ENCODE assay signal across 8 cellular contexts in genomic region chr3:111338059-111338698, GRCh38.
DNase-seq lines count a peak whose midpoint lies in the region; ATAC-seq and TF ChIP-seq lines count a peak whose summit lies in the region.

No MANE protein-coding gene starts in this region.

- peaks cover 2% of the 10 kb centered on the region for H3K27me3 Mint-ChIP-seq in activated CD4-positive, alpha-beta T cell treated with anti-CD3 and anti-CD28 coated beads, Interleukin-2, amount 10 ng/mL, durations not matched to agents 24 days and 14 days

- peaks cover 18% of the 10 kb centered on the region for H3K9me3 Mint-ChIP-seq in activated CD4-positive, alpha-beta T cell treated with anti-CD3 and anti-CD28 coated beads, Interleukin-2, amount 10 ng/mL, durations not matched to agents 24 days and 14 days

- H3K4me3 Mint-ChIP-seq in activated CD4-positive, alpha-beta T cell treated with anti-CD3 and anti-CD28 coated beads, Interleukin-2, amount 10 ng/mL, durations not matched to agents 24 days and 14 days, result no peak overlapping the region

- H3K4me1 ChIP-seq in BLaER1 (peaks cover 41% of the 10 kb centered on the region), esophagus muscularis mucosa (no peaks in the 10 kb centered on the region)

- peaks cover 5% of the 10 kb centered on the region for H3K36me3 Mint-ChIP-seq in activated CD4-positive, alpha-beta T cell treated with anti-CD3 and anti-CD28 coated beads, Interleukin-2, amount 10 ng/mL, durations not matched to agents 24 days and 14 days (ENCODE audit: low read depth)

- intact Hi-C loops in activated CD4-positive, alpha-beta T cell treated with anti-CD3 and anti-CD28 coated beads, Interleukin-2, amount 10 ng/mL, durations not matched to agents 24 days and 14 days (cut with micrococcal nuclease), result loop anchor here (1.0 to 2.0 kb wide), 2 partner anchors 201 to 267 kb away; partner anchors contain the start of gene NECTIN3
- intact Hi-C loops in esophagus muscularis mucosa (cut with DNase I), result no loop called here

- H3K4me2 ChIP-seq in BLaER1, result 0 out of 2 replicates have a peak overlapping the region, but pooled peaks have one; percentile 19

- peaks cover 24% of the 10 kb centered on the region for H3K4me1 Mint-ChIP-seq in activated CD4-positive, alpha-beta T cell treated with anti-CD3 and anti-CD28 coated beads, Interleukin-2, amount 10 ng/mL, durations not matched to agents 24 days and 14 days

- TF ChIP-seq CTCF in esophagus muscularis mucosa (IDR thresholded peaks at IDR 0.05), result peak in 2 of 3 experiments; percentile 11 to 39

- DNase-seq in NCI-H1694 treated with DMSO at 0.1 percent for 48 hours (lab: John Stamatoyannopoulos, UW) (peak; percentile 74), esophagus muscularis mucosa (ENCODE audit: extremely low spot score) (no peak), occipital lobe (lab: John Stamatoyannopoulos, UW) (peak; percentile 4)
- DNase-seq in activated CD4-positive, alpha-beta T cell treated with anti-CD3 and anti-CD28 coated beads, Interleukin-2, amount 10 ng/mL, durations not matched to agents 24 days and 14 days, result peak; percentile 84

- no peak for TF ChIP-seq POLR2A in esophagus muscularis mucosa (IDR thresholded peaks at IDR 0.05; ENCODE audit: low read depth)

- H3K27me3 ChIP-seq in BLaER1 (no peaks in the 10 kb centered on the region), esophagus muscularis mucosa (no peaks in the 10 kb centered on the region)

- no peak for TF ChIP-seq EP300 in esophagus muscularis mucosa (IDR thresholded peaks at IDR 0.05)

- H3K27ac ChIP-seq in BLaER1, result no peak overlapping the region
- no peak overlapping the region for H3K27ac ChIP-seq in esophagus muscularis mucosa (replicated peaks in 1 of 4)

- peaks cover 32% of the 10 kb centered on the region for H3K9me3 ChIP-seq in BLaER1
- H3K9me3 ChIP-seq in esophagus muscularis mucosa, result no peaks in the 10 kb centered on the region

- H3K36me3 ChIP-seq in BLaER1 (no peaks in the 10 kb centered on the region), esophagus muscularis mucosa (no peaks in the 10 kb centered on the region)

- H4K20me1 ChIP-seq in BLaER1, result no peaks in the 10 kb centered on the region

- 76% methylated on average over 4 of the region's 4 CpGs for WGBS in esophagus muscularis mucosa

- no peak overlapping the region for H3K4me3 ChIP-seq in BLaER1
- no peak overlapping the region for H3K4me3 ChIP-seq in esophagus muscularis mucosa

- no peak overlapping the region for H3K9ac ChIP-seq in BLaER1

- H3K27ac Mint-ChIP-seq in activated CD4-positive, alpha-beta T cell treated with anti-CD3 and anti-CD28 coated beads, Interleukin-2, amount 10 ng/mL, durations not matched to agents 24 days and 14 days, result no peak overlapping the region

- ATAC-seq in GM18907 (IDR thresholded peaks at IDR 0.05; ENCODE audit: unreplicated experiment) (peak; percentile 59), GM18511 (IDR thresholded peaks at IDR 0.05; ENCODE audit: unreplicated experiment) (no peak), GM21786 (IDR thresholded peaks at IDR 0.05; ENCODE audit: unreplicated experiment) (no peak)
